In genomic region chr4:125323547-125324100, GRCh38 we compare ENCODE assay signal across 10 cellular contexts. TPM values are rescaled to one million over a fixed set of nuclear protein-coding genes. Genes with fewer than 3 reads are reported as not detected.
DNase-seq lines count a peak whose midpoint lies in the region; ATAC-seq and TF ChIP-seq lines count a peak whose summit lies in the region.
"Had no signal": no experiment of that assay in that cellular context is flagged by ENCODE, and none has a peak within 500 bp of the region (broad histone marks: within the 10 kb centered on the region; RNA-seq: fewer than 3 reads in every experiment).

No MANE protein-coding gene starts in this region.

- no peak for TF ChIP-seq CTCF in foreskin fibroblast (IDR thresholded peaks at IDR 0.05; ENCODE audit: low read depth, low read length)
- TF ChIP-seq CTCF in osteoblast (IDR thresholded peaks at IDR 0.05; ENCODE audit: extremely low read depth, low read depth, low read length): no peak

- DNase-seq in COLO829 (ENCODE audit: low spot score): peak; percentile 55
- no peak for DNase-seq in SK-N-MC (ENCODE audit: low read depth, low spot score)
- peak; percentile 59 to 76 for DNase-seq in foreskin fibroblast
- peak; percentile 84 for DNase-seq in osteoblast (ENCODE audit: insufficient read length, low spot score, missing footprints)
- no peak for DNase-seq in NOMO-1 treated with DMSO at 0.1 percent for 48 hours (lab: John Stamatoyannopoulos, UW; ENCODE audit: unreplicated experiment)
- DNase-seq: activated T-cell treated with anti-CD3 and anti-CD28 coated beads, Interleukin-2, amount 50 U/mL, for 72 hours; CD4-positive, alpha-beta T cell had no signal

- H3K27me3 ChIP-seq in osteoblast (ENCODE audit: insufficient read depth, low read length): no peaks in the 10 kb centered on the region

- ATAC-seq in HG03139 (IDR thresholded peaks at IDR 0.05; ENCODE audit: unreplicated experiment) (no peak), GM18867 (IDR thresholded peaks at IDR 0.05; ENCODE audit: unreplicated experiment) (no peak), GM19324 (IDR thresholded peaks at IDR 0.05; ENCODE audit: low FRiP score, unreplicated experiment) (no peak)
- ATAC-seq: activated T-cell treated with anti-CD3 and anti-CD28 coated beads, Interleukin-2, amount 50 U/mL, for 72 hours had no signal

- H3K79me2 ChIP-seq in osteoblast (ENCODE audit: insufficient read depth, low read length): peaks cover 51% of the 10 kb centered on the region

- H3K4me3 ChIP-seq in SK-N-MC (peak overlapping the region; percentile 89), foreskin fibroblast (ENCODE audit: low read depth in 1 of 2, low read length in 2 of 2) (peak overlapping the region in 1 of 2 donors; percentile 54), osteoblast (ENCODE audit: insufficient read depth, low read length) (peak overlapping the region; percentile 10)

- H3K4me2 ChIP-seq in osteoblast (ENCODE audit: insufficient read depth, low read length): peak overlapping the region; percentile 63

- H3K9ac ChIP-seq in SK-N-MC (ENCODE audit: insufficient read length): peak overlapping the region; percentile 63

- peaks cover 4% of the 10 kb centered on the region for H3K9me3 ChIP-seq in SK-N-MC (ENCODE audit: low read depth, low read length)
- no peaks in the 10 kb centered on the region for H3K9me3 ChIP-seq in osteoblast (ENCODE audit: low read depth, low read length)

- peaks cover 3% of the 10 kb centered on the region for H4K20me1 ChIP-seq in osteoblast (ENCODE audit: insufficient read depth, low read length)

- H3K36me3 ChIP-seq in SK-N-MC (ENCODE audit: insufficient read depth, low read length) (peaks cover 94% of the 10 kb centered on the region), osteoblast (ENCODE audit: insufficient read depth, low read length) (no peaks in the 10 kb centered on the region)

- H3K27ac ChIP-seq in SK-N-MC (peak overlapping the region; percentile 79), osteoblast (ENCODE audit: low read depth, low read length) (no peak overlapping the region)

- H2AFZ ChIP-seq in osteoblast (ENCODE audit: low read length): no peak overlapping the region

- peaks cover 30% of the 10 kb centered on the region for H3K4me1 ChIP-seq in osteoblast (ENCODE audit: insufficient read depth, low read length)

RNA-seq across cellular contexts. Expression of gene FAT4, which starts 8.9 kb away (rescaled TPM):
- 27.9 and 31.2 TPM in 2 replicates for total RNA-seq in osteoblast
- total RNA-seq: activated T-cell treated with anti-CD3 and anti-CD28 coated beads, Interleukin-2, amount 50 U/mL, for 72 hours; CD4-positive, alpha-beta T cell had no signal

Comparison
In these comparisons a context has a peak if more than half of its experiments do, and no peak if none do; other contexts are left out.
1. DNase-seq: peak in COLO829 (single experiment), foreskin fibroblast (2 of 2) and osteoblast (single experiment); none in SK-N-MC (single experiment) and NOMO-1 treated with DMSO at 0.1 percent for 48 hours (single experiment).